13 cellular contexts compared by ENCODE assay signal in genomic region chr17:47670064-47670463, GRCh38. TPM values are rescaled to one million over a fixed set of nuclear protein-coding genes. Genes with fewer than 3 reads are reported as not detected.
DNase-seq lines count a peak whose midpoint lies in the region; ATAC-seq, FAIRE-seq and TF ChIP-seq lines count a peak whose summit lies in the region.
"Had no signal": no experiment of that assay in that cellular context is flagged by ENCODE, and none has a peak within 500 bp of the region (broad histone marks: within the 10 kb centered on the region; RNA-seq: fewer than 3 reads in every experiment).

No MANE protein-coding gene starts in this region.

- no peaks in the 10 kb centered on the region for H3K27me3 Mint-ChIP-seq in Caco-2 (ENCODE audit: insufficient read depth, unreplicated experiment)
- no peaks in the 10 kb centered on the region for H3K27me3 Mint-ChIP-seq in T-cell
- H3K27me3 Mint-ChIP-seq in endothelial cell (ENCODE audit: unreplicated experiment): no peaks in the 10 kb centered on the region

- H3K36me3 Mint-ChIP-seq in Caco-2 (ENCODE audit: insufficient read depth, unreplicated experiment): peaks cover 100% of the 10 kb centered on the region
- H3K36me3 Mint-ChIP-seq in T-cell: peaks cover 59% of the 10 kb centered on the region
- peaks cover 47% of the 10 kb centered on the region for H3K36me3 Mint-ChIP-seq in endothelial cell (ENCODE audit: low read depth, unreplicated experiment)

- POLR2A ChIA-PET in A549 (lab: Yijun Ruan, JAX) (no interaction called here), Caco-2 (lab: Charles Lee) (interaction anchor here (1.1 kb wide), 1 partner anchor 20 kb away, joined by 4 read pairs; no protein-coding TSS in a partner anchor), T-cell (lab: Charles Lee) (no interaction called here)

- H3K9me3 Mint-ChIP-seq in Caco-2 (ENCODE audit: unreplicated experiment): no peaks in the 10 kb centered on the region
- no peaks in the 10 kb centered on the region for H3K9me3 Mint-ChIP-seq in T-cell
- no peaks in the 10 kb centered on the region for H3K9me3 Mint-ChIP-seq in endothelial cell (ENCODE audit: unreplicated experiment)

- DNase-seq in A549 (ENCODE audit: low read depth in 1 of 2, low spot score in 1 of 2) (no peak), Caco-2 (no peak), T-cell (no peak), endothelial cell (ENCODE audit: low spot score) (no peak), stomach (no peak), cerebellar cortex (ENCODE audit: low spot score) (no peak), ovary (no peak)
- DNase-seq: dermis blood vessel endothelial cell; foreskin keratinocyte; stimulated activated CD4-positive, alpha-beta T cell treated with anti-CD3 and anti-CD28 coated beads, Interleukin-12 subunit alpha, Interleukin-12 subunit beta, amount 100 ng/mL, for 4 hours; T1000 had no signal

- TF ChIP-seq POLR2A in A549 (IDR thresholded peaks at IDR 0.05; ENCODE audit: low read length): no peak
- no peak for TF ChIP-seq POLR2A in stomach (IDR thresholded peaks at IDR 0.05)
- no peak for TF ChIP-seq POLR2A in ovary (IDR thresholded peaks at IDR 0.05)

- no peaks in the 10 kb centered on the region for H3K4me1 Mint-ChIP-seq in Caco-2 (ENCODE audit: low read depth, unreplicated experiment)
- peaks cover 11 to 28% (median 21%) of the 10 kb centered on the region in 3 donors for H3K4me1 Mint-ChIP-seq in T-cell
- no peaks in the 10 kb centered on the region for H3K4me1 Mint-ChIP-seq in endothelial cell (ENCODE audit: unreplicated experiment)

- H3K27ac Mint-ChIP-seq in Caco-2 (ENCODE audit: unreplicated experiment): peak overlapping the region; percentile 1
- peak overlapping the region; percentile 62 to 73 for H3K27ac Mint-ChIP-seq in T-cell
- peak overlapping the region; percentile 46 for H3K27ac Mint-ChIP-seq in endothelial cell (ENCODE audit: unreplicated experiment)

- intact Hi-C loops in Caco-2 (cut with micrococcal nuclease; ENCODE audit: unreplicated experiment) (no loop called here), stomach (cut with DNase I; ENCODE audit: low total_unique reads) (no loop called here), ovary (cut with DNase I) (no loop called here)

- no peak for TF ChIP-seq EP300 in A549 (IDR thresholded peaks at IDR 0.05)
- TF ChIP-seq EP300 in stomach (IDR thresholded peaks at IDR 0.05): no peak
- no peak for TF ChIP-seq EP300 in ovary (IDR thresholded peaks at IDR 0.05)

- no peak for TF ChIP-seq RAD21 in A549 (conservative IDR thresholded peaks at IDR 0.05 in 1 of 2, IDR thresholded peaks at IDR 0.05 in 1 of 2)

- peaks cover 14% of the 10 kb centered on the region; the same call in 2 of the 3 replicates for H3K4me1 ChIP-seq in A549
- no peaks in the 10 kb centered on the region for H3K4me1 ChIP-seq in Caco-2
- peaks cover 0 to 19% (median 0%) of the 10 kb centered on the region in 4 donors for H3K4me1 ChIP-seq in stomach
- no peaks in the 10 kb centered on the region for H3K4me1 ChIP-seq in ovary (ENCODE audit: insufficient read depth)
- H3K4me1 ChIP-seq: foreskin keratinocyte had no signal

- FAIRE-seq in A549 (lab: Jason Lieb, UNC): no peak
- FAIRE-seq: islet of Langerhans had no signal

- H3K27me3 ChIP-seq in Caco-2 (replicated peaks; ENCODE audit: control insufficient read depth, insufficient read depth, low read length): no peaks in the 10 kb centered on the region
- no peaks in the 10 kb centered on the region for H3K27me3 ChIP-seq in stomach
- H3K27me3 ChIP-seq in ovary: no peaks in the 10 kb centered on the region
- H3K27me3 ChIP-seq: foreskin keratinocyte had no signal

- 14% methylated on average over 1 of the region's 1 CpG for WGBS in A549 (ENCODE audit: missing lambda C conversion rate)
- 11 to 21% (median 17%) methylated on average over 1 of the region's 1 CpG for WGBS in stomach, 5 donors
- WGBS in ovary, 3 donors: 20 to 31% (median 24%) methylated on average over 1 of the region's 1 CpG

- no peak overlapping the region for H3K4me2 ChIP-seq in A549

- no peak for TF ChIP-seq CTCF in A549 (IDR thresholded peaks at IDR 0.05)
- TF ChIP-seq CTCF in Caco-2 (IDR thresholded peaks at IDR 0.05; ENCODE audit: insufficient read depth in 1 of 2, low read depth in 1 of 2, low read length in 1 of 2, severe bottlenecking in 1 of 2, unreplicated experiment in 1 of 2): no peak
- no peak for TF ChIP-seq CTCF in endothelial cell (IDR thresholded peaks at IDR 0.05; ENCODE audit: unreplicated experiment)
- no peak for TF ChIP-seq CTCF in stomach (IDR thresholded peaks at IDR 0.05)
- TF ChIP-seq CTCF in ovary (IDR thresholded peaks at IDR 0.05): no peak

- no peak overlapping the region for H3K4me3 ChIP-seq in A549
- no peak overlapping the region for H3K4me3 ChIP-seq in Caco-2 (ENCODE audit: low read depth, low read length)
- no peak overlapping the region for H3K4me3 ChIP-seq in stomach
- H3K4me3 ChIP-seq in ovary: no peak overlapping the region

- H3K27ac ChIP-seq in A549 (peak overlapping the region in 1 of 2 experiments; percentile 14; a peak in 1 of 6 replicates), stomach (peak overlapping the region in 2 of 5 donors; percentile 27 to 58), ovary (no peak overlapping the region)
- H3K27ac ChIP-seq: foreskin keratinocyte had no signal

- peaks cover 27% of the 10 kb centered on the region for H3K36me3 ChIP-seq in Caco-2 (ENCODE audit: control insufficient read depth, insufficient read depth, low read length)
- peaks cover 96 to 99% (median 98%) of the 10 kb centered on the region in 4 donors for H3K36me3 ChIP-seq in stomach
- H3K36me3 ChIP-seq in ovary: no peaks in the 10 kb centered on the region

- no peaks in the 10 kb centered on the region for H3K9me3 ChIP-seq in A549
- no peaks in the 10 kb centered on the region for H3K9me3 ChIP-seq in Caco-2
- no peaks in the 10 kb centered on the region for H3K9me3 ChIP-seq in stomach
- no peaks in the 10 kb centered on the region for H3K9me3 ChIP-seq in ovary

- no peak overlapping the region for H3K4me3 Mint-ChIP-seq in Caco-2 (ENCODE audit: unreplicated experiment)
- no peak overlapping the region for H3K4me3 Mint-ChIP-seq in T-cell
- peak overlapping the region; percentile 33 for H3K4me3 Mint-ChIP-seq in endothelial cell (ENCODE audit: unreplicated experiment)

- BruUV-seq in Caco-2 (replicated peaks; lab: Mats Ljungman, UMichigan): no TSS peak

- ATAC-seq in A549: no peak
- ATAC-seq in T-cell (replicated peaks in 1 of 4): peak; percentile 42 to 61 (median 44)
- no peak for ATAC-seq in GM19395 (IDR thresholded peaks at IDR 0.05; ENCODE audit: unreplicated experiment)
- ATAC-seq: foreskin keratinocyte had no signal

- CTCF ChIA-PET in A549 (lab: Yijun Ruan, JAX) (interaction anchor here (0.7 to 2.0 kb wide), 5 partner anchors 10 to 132 kb away, joined by 3 to 6 read pairs (median 3); no protein-coding TSS in a partner anchor), Caco-2 (lab: Charles Lee) (no interaction called here), T-cell (lab: Charles Lee) (interaction anchor here in 1 of 2 donors (0.6 kb wide), 1 partner anchor 66 kb away, joined by 3 read pairs; no protein-coding TSS in a partner anchor)

TF ChIP-seq in A549, 52 proteins besides CTCF, POLR2A, EP300 and RAD21 (continues in another document):
- TF ChIP-seq BCL3 (IDR thresholded peaks at IDR 0.05) (no peak), TP53 (CRISPR knock-in tag; IDR thresholded peaks at IDR 0.05) (no peak), MAFK (IDR thresholded peaks at IDR 0.05; ENCODE audit: partially characterized antibody) (peak; percentile 88), SREBF2 (IDR thresholded peaks at IDR 0.05) (no peak), JUN (IDR thresholded peaks at IDR 0.05) (0 out of 5 replicates have a peak, but pooled peaks of 1 of the 2 experiments have one; percentile 25), FOXS1 (CRISPR knock-in tag; IDR thresholded peaks at IDR 0.05) (no peak), SMC3 (IDR thresholded peaks at IDR 0.05) (no peak), RFX5 (IDR thresholded peaks at IDR 0.05) (no peak), HEYL (CRISPR knock-in tag; IDR thresholded peaks at IDR 0.05) (no peak), NFE2L2 (conservative IDR thresholded peaks at IDR 0.05; ENCODE audit: low read length) (no peak), HOXA7 (CRISPR knock-in tag; IDR thresholded peaks at IDR 0.05) (no peak)

RNA-seq across cellular contexts. Expression of gene KPNB1, which starts 20.3 kb away (rescaled TPM):
- polyA plus RNA-seq in A549 (2011; rRNA removed) (358 and 452 TPM in 2 replicates), A549 (2017; fragmentation: RNase III; extraction: RNeasy Plus Mini Kit Qiagen cat#74134 plus additional on column Dnase treatment) (315 to 338 TPM (median 320 TPM) in 3 replicates), stomach (10 to 100 TPM; 32.5 to 49.9 (median 33.6) TPM), ovary (100 to 1,000 TPM in 1 of 2 donors, 10 to 100 TPM in 1; 63.4 to 236 TPM)
- polyA plus RNA-seq in A549 (2012; cell fraction: cytosol; rRNA removed): 106 and 139 TPM in 2 replicates
- polyA plus RNA-seq in A549 (2012; cell fraction: nucleus; rRNA removed): 126 and 194 TPM in 2 replicates
- polyA minus RNA-seq in A549 (2011; rRNA and poly(A)+ RNA removed): 388 and 417 TPM in 2 replicates
- total RNA-seq in Caco-2 (2022) (967 and 1,072 TPM in 2 replicates), T-cell (100 to 1,000 TPM; 216 to 262 (median 240) TPM), endothelial cell (ENCODE audit: unreplicated experiment) (376 TPM), stomach (100 to 1,000 TPM; 155 to 669 (median 198) TPM), ovary (100 to 1,000 TPM; 119 to 346 (median 256) TPM)

RNA-seq across cellular contexts. Expression of gene TBKBP1, which starts 23.9 kb away (rescaled TPM):
- polyA plus RNA-seq in A549 (2011; rRNA removed): 3.3 and 3.4 TPM in 2 replicates
- 5.8 and 8.3 TPM in 2 replicates for polyA plus RNA-seq in A549 (2012; cell fraction: cytosol; rRNA removed)
- 12.9 and 18.7 TPM in 2 replicates for polyA plus RNA-seq in A549 (2012; cell fraction: nucleus; rRNA removed)
- polyA plus RNA-seq in A549 (2017; fragmentation: RNase III; extraction: RNeasy Plus Mini Kit Qiagen cat#74134 plus additional on column Dnase treatment): 7.1 to 9.5 TPM (median 9.3 TPM) in 3 replicates
- polyA minus RNA-seq in A549 (2011; rRNA and poly(A)+ RNA removed): 3.0 and 3.7 TPM in 2 replicates
- total RNA-seq in Caco-2 (2022): 27.4 and 30.4 TPM in 2 replicates
- 10 to 100 TPM in 1 of 5 donors, 1 to 10 TPM in 4; 4.5 to 20.5 (median 7.2) TPM for total RNA-seq in T-cell
- 31.4 TPM for total RNA-seq in endothelial cell (ENCODE audit: unreplicated experiment)
- 10 to 100 TPM in 1 of 5 donors, 1 to 10 TPM in 4; 2.9 to 14.3 (median 6.7) TPM for total RNA-seq in stomach
- 10 to 100 TPM in 1 of 3 donors, 1 to 10 TPM in 2; 5.4 to 11.5 (median 5.8) TPM for polyA plus RNA-seq in stomach
- 10 to 100 TPM in 5 of 7 donors, 1 to 10 TPM in 2; 6.0 to 28.8 (median 22.8) TPM for total RNA-seq in ovary
- 10 to 100 TPM; 10.4 to 24.0 TPM for polyA plus RNA-seq in ovary

Comparison
In these comparisons a context has a peak if more than half of its experiments do, and no peak if none do; other contexts are left out.
1. ATAC-seq: peak in T-cell (4 of 4); none in A549 (0 of 2) and GM19395 (single experiment).
2. H3K27ac Mint-ChIP-seq: peak in every context shown above with its lines; median percentile 68 in T-cell; 46 in endothelial cell; 1 in Caco-2.